ENCODE assay signal across 1 cellular context in genomic region chr5:9112520-9113291, GRCh38.
A peak's percentile ranks its signal among the peaks of the same experiment; 100 is the strongest.
TF ChIP-seq lines count a peak whose summit lies in the region.

No MANE protein-coding gene starts in this region.

TF ChIP-seq in IMR-90, 13 proteins besides CTCF, POLR2A, EP300 and RAD21 (continued from another document):
- TF ChIP-seq MXI1 (IDR thresholded peaks at IDR 0.05; ENCODE audit: borderline replicate concordance, low read depth, low read length), result no peak
- peak; percentile 58 for TF ChIP-seq CEBPB (IDR thresholded peaks at IDR 0.05; ENCODE audit: low read depth, low read length)
- no peak for TF ChIP-seq CHD1 (IDR thresholded peaks at IDR 0.05; ENCODE audit: low read depth, low read length)
- TF ChIP-seq NFE2L2 (IDR thresholded peaks at IDR 0.05; ENCODE audit: low read depth, low read length), result no peak
